Comparison of ENCODE assay signal across 37 cellular contexts in genomic region chr13:78732445-78733017, GRCh38.
"Had no signal": no experiment of that assay in that cellular context is flagged by ENCODE, and none has a peak within 500 bp of the region (broad histone marks: within the 10 kb centered on the region; RNA-seq: fewer than 3 reads in every experiment).

No MANE protein-coding gene starts in this region.

- H3K4me3 ChIP-seq: adrenal gland, body of pancreas, esophagus muscularis mucosa, gastrocnemius medialis had no signal

- H3K4me1 Mint-ChIP-seq: activated CD4-positive, alpha-beta T cell treated with anti-CD3 and anti-CD28 coated beads for 36 hours; activated CD4-positive, alpha-beta T cell treated with anti-CD3 and anti-CD28 coated beads, Interleukin-2, amount 10 ng/mL, durations not matched to agents 24 days and 14 days; activated CD8-positive, alpha-beta memory T cell treated with anti-CD3 and anti-CD28 coated beads, Interleukin-2, amount 10 ng/mL, durations not matched to agents 7 days and 5 days; activated naive CD4-positive, alpha-beta T cell treated with anti-CD3 and anti-CD28 coated beads, Interleukin-2, amount 50 U/mL, for 24 hours; activated naive CD8-positive, alpha-beta T cell treated with anti-CD3 and anti-CD28 coated beads for 36 hours; activated naive CD8-positive, alpha-beta T cell treated with anti-CD3 and anti-CD28 coated beads, Interleukin-2, amount 50 U/mL, for 24 hours; T-helper 17 cell had no signal

- H3K9me3 Mint-ChIP-seq: activated CD4-positive, alpha-beta memory T cell treated with anti-CD3 and anti-CD28 coated beads for 36 hours; activated CD4-positive, alpha-beta T cell treated with anti-CD3 and anti-CD28 coated beads, Interleukin-2, amount 10 ng/mL, durations not matched to agents 24 days and 14 days; activated naive CD4-positive, alpha-beta T cell treated with anti-CD3 and anti-CD28 coated beads for 36 hours; activated naive CD4-positive, alpha-beta T cell treated with anti-CD3 and anti-CD28 coated beads, Interleukin-2, amount 50 U/mL, for 24 hours; activated naive CD8-positive, alpha-beta T cell treated with anti-CD3 and anti-CD28 coated beads for 36 hours; activated naive CD8-positive, alpha-beta T cell treated with anti-CD3 and anti-CD28 coated beads, Interleukin-2, amount 50 U/mL, for 24 hours; activated T-helper 1 cell treated with anti-CD3 and anti-CD28 coated beads, Interleukin-12 subunit alpha, Interleukin-12 subunit beta, Interleukin-2, Interleukin-4 antibody, amounts not matched to agents 30 ng/mL and 10 ng/mL and 1 ng/mL, durations not matched to agents 14 hours and 24 hours and 36 hours; activated T-helper 2 cell treated with anti-CD3 and anti-CD28 coated beads, Interferon-gamma antibody, Interleukin-2, Interleukin-4, amounts not matched to agents 10 μg/mL and 5 μg/mL and 100 μg/mL, durations not matched to agents 14 hours and 24 hours and 36 hours; effector memory CD8-positive, alpha-beta T cell; T-helper 2 cell treated with Interferon-gamma antibody and Interleukin-4, amounts not matched to agents 5 μg/mL and 100 μg/mL, for 36 hours had no signal

- DNase-seq: activated CD4-positive, alpha-beta memory T cell treated with anti-CD3 and anti-CD28 coated beads for 36 hours; activated CD4-positive, alpha-beta T cell treated with anti-CD3 and anti-CD28 coated beads for 36 hours; activated CD4-positive, alpha-beta T cell treated with anti-CD3 and anti-CD28 coated beads, Interleukin-2, amount 10 ng/mL, durations not matched to agents 24 days and 14 days; activated CD4-positive, CD25-positive, alpha-beta regulatory T cell; activated CD4-positive, CD25-positive, alpha-beta regulatory T cell treated with anti-CD3 and anti-CD28 coated beads, Interleukin-2, amount 50 U/mL, for 72 hours; activated CD8-positive, alpha-beta memory T cell treated with anti-CD3 and anti-CD28 coated beads, Interleukin-2, amount 10 ng/mL, durations not matched to agents 7 days and 5 days; activated CD8-positive, alpha-beta memory T cell treated with anti-CD3 and anti-CD28 coated beads, Interleukin-2, amount 50 U/mL, for 4 hours; activated CD8-positive, alpha-beta T cell treated with anti-CD3 and anti-CD28 coated beads, Interleukin-2, amount 10 ng/mL, durations not matched to agents 7 days and 5 days; activated effector memory CD4-positive, alpha-beta T cell treated with anti-CD3 and anti-CD28 coated beads, Interleukin-2, amount 50 U/mL, for 16 hours; activated naive CD4-positive, alpha-beta T cell treated with anti-CD3 and anti-CD28 coated beads for 36 hours; activated naive CD8-positive, alpha-beta T cell treated with anti-CD3 and anti-CD28 coated beads for 36 hours; activated naive CD8-positive, alpha-beta T cell treated with anti-CD3 and anti-CD28 coated beads, Interleukin-2, amount 50 U/mL, for 24 hours; activated T-cell treated with anti-CD3 and anti-CD28 coated beads, Interleukin-2, amount 50 U/mL, for 1 hour; activated T-cell treated with anti-CD3 and anti-CD28 coated beads, Interleukin-2, amount 50 U/mL, for 48 hours; adrenal gland; amygdala; aorta; body of pancreas; caudate nucleus; cortex of kidney; dermis blood vessel endothelial cell; effector CD4-positive, alpha-beta T cell; effector memory CD8-positive, alpha-beta T cell; erythroblast; foreskin keratinocyte; gastrocnemius medialis; head of caudate nucleus; T-helper 1 cell; T-helper 17 cell; T1000; WERI-Rb-1 had no signal

- H3K27ac Mint-ChIP-seq: activated CD4-positive, alpha-beta memory T cell treated with anti-CD3 and anti-CD28 coated beads for 36 hours; activated CD4-positive, alpha-beta T cell treated with anti-CD3 and anti-CD28 coated beads for 36 hours; activated CD4-positive, alpha-beta T cell treated with anti-CD3 and anti-CD28 coated beads, Interleukin-2, amount 10 ng/mL, durations not matched to agents 24 days and 14 days; activated CD8-positive, alpha-beta memory T cell treated with anti-CD3 and anti-CD28 coated beads, Interleukin-2, amount 10 ng/mL, durations not matched to agents 7 days and 5 days; activated CD8-positive, alpha-beta T cell treated with anti-CD3 and anti-CD28 coated beads, Interleukin-2, amount 10 ng/mL, durations not matched to agents 7 days and 5 days; activated naive CD4-positive, alpha-beta T cell treated with anti-CD3 and anti-CD28 coated beads for 36 hours; activated naive CD4-positive, alpha-beta T cell treated with anti-CD3 and anti-CD28 coated beads, Interleukin-2, amount 50 U/mL, for 24 hours; activated naive CD8-positive, alpha-beta T cell treated with anti-CD3 and anti-CD28 coated beads for 36 hours; activated naive CD8-positive, alpha-beta T cell treated with anti-CD3 and anti-CD28 coated beads, Interleukin-2, amount 50 U/mL, for 24 hours; activated T-helper 1 cell treated with anti-CD3 and anti-CD28 coated beads, Interleukin-12 subunit alpha, Interleukin-12 subunit beta, Interleukin-2, Interleukin-4 antibody, amounts not matched to agents 30 ng/mL and 10 ng/mL and 1 ng/mL, durations not matched to agents 14 hours and 24 hours and 36 hours; activated T-helper 2 cell treated with anti-CD3 and anti-CD28 coated beads, Interferon-gamma antibody, Interleukin-2, Interleukin-4, amounts not matched to agents 10 μg/mL and 5 μg/mL and 100 μg/mL, durations not matched to agents 14 hours and 24 hours and 36 hours; effector memory CD8-positive, alpha-beta T cell; T-helper 17 cell; T-helper 2 cell treated with Interferon-gamma antibody and Interleukin-4, amounts not matched to agents 5 μg/mL and 100 μg/mL, for 36 hours had no signal

- H3K4me1 ChIP-seq: adrenal gland, body of pancreas, esophagus muscularis mucosa, foreskin keratinocyte, gastrocnemius medialis had no signal

- FAIRE-seq: colon had no signal

- H3K27me3 ChIP-seq: adrenal gland, body of pancreas, foreskin keratinocyte, gastrocnemius medialis had no signal

- H3K36me3 Mint-ChIP-seq: activated CD4-positive, alpha-beta memory T cell treated with anti-CD3 and anti-CD28 coated beads for 36 hours; activated CD8-positive, alpha-beta memory T cell treated with anti-CD3 and anti-CD28 coated beads, Interleukin-2, amount 10 ng/mL, durations not matched to agents 7 days and 5 days; activated naive CD4-positive, alpha-beta T cell treated with anti-CD3 and anti-CD28 coated beads, Interleukin-2, amount 50 U/mL, for 24 hours; activated naive CD8-positive, alpha-beta T cell treated with anti-CD3 and anti-CD28 coated beads for 36 hours had no signal

- H3K36me3 ChIP-seq: adrenal gland, esophagus muscularis mucosa, gastrocnemius medialis, WERI-Rb-1 had no signal

- ATAC-seq: activated CD4-positive, alpha-beta T cell treated with anti-CD3 and anti-CD28 coated beads for 36 hours; activated CD8-positive, alpha-beta memory T cell treated with anti-CD3 and anti-CD28 coated beads, Interleukin-2, amount 10 ng/mL, durations not matched to agents 7 days and 5 days; activated CD8-positive, alpha-beta T cell treated with anti-CD3 and anti-CD28 coated beads, Interleukin-2, amount 10 ng/mL, durations not matched to agents 7 days and 5 days; activated naive CD8-positive, alpha-beta T cell treated with anti-CD3 and anti-CD28 coated beads, Interleukin-2, amount 50 U/mL, for 24 hours; body of pancreas; effector memory CD8-positive, alpha-beta T cell; foreskin keratinocyte; gastrocnemius medialis; T-helper 17 cell had no signal

- H3K4me3 Mint-ChIP-seq: activated CD4-positive, alpha-beta memory T cell treated with anti-CD3 and anti-CD28 coated beads for 36 hours; activated CD4-positive, alpha-beta T cell treated with anti-CD3 and anti-CD28 coated beads for 36 hours; activated CD4-positive, alpha-beta T cell treated with anti-CD3 and anti-CD28 coated beads, Interleukin-2, amount 10 ng/mL, durations not matched to agents 24 days and 14 days; activated CD8-positive, alpha-beta memory T cell treated with anti-CD3 and anti-CD28 coated beads, Interleukin-2, amount 10 ng/mL, durations not matched to agents 7 days and 5 days; activated CD8-positive, alpha-beta T cell treated with anti-CD3 and anti-CD28 coated beads, Interleukin-2, amount 10 ng/mL, durations not matched to agents 7 days and 5 days; activated naive CD4-positive, alpha-beta T cell treated with anti-CD3 and anti-CD28 coated beads for 36 hours; activated naive CD4-positive, alpha-beta T cell treated with anti-CD3 and anti-CD28 coated beads, Interleukin-2, amount 50 U/mL, for 24 hours; activated naive CD8-positive, alpha-beta T cell treated with anti-CD3 and anti-CD28 coated beads for 36 hours; activated naive CD8-positive, alpha-beta T cell treated with anti-CD3 and anti-CD28 coated beads, Interleukin-2, amount 50 U/mL, for 24 hours; activated T-helper 1 cell treated with anti-CD3 and anti-CD28 coated beads, Interleukin-12 subunit alpha, Interleukin-12 subunit beta, Interleukin-2, Interleukin-4 antibody, amounts not matched to agents 30 ng/mL and 10 ng/mL and 1 ng/mL, durations not matched to agents 14 hours and 24 hours and 36 hours; effector memory CD8-positive, alpha-beta T cell; T-helper 17 cell; T-helper 2 cell treated with Interferon-gamma antibody and Interleukin-4, amounts not matched to agents 5 μg/mL and 100 μg/mL, for 36 hours had no signal

- H3K27me3 Mint-ChIP-seq: activated naive CD8-positive, alpha-beta T cell treated with anti-CD3 and anti-CD28 coated beads, Interleukin-2, amount 50 U/mL, for 24 hours had no signal

- H3K9me3 ChIP-seq: adrenal gland, body of pancreas, esophagus muscularis mucosa, gastrocnemius medialis had no signal

- H3K27ac ChIP-seq: adrenal gland, body of pancreas, esophagus muscularis mucosa, foreskin keratinocyte, gastrocnemius medialis, WERI-Rb-1 had no signal
